ENCODE assay signal across 19 cellular contexts in genomic region chr3:119347036-119347435, GRCh38. TPM values are rescaled to one million over a fixed set of nuclear protein-coding genes. Genes with fewer than 3 reads are reported as not detected.
DNase-seq lines count a peak whose midpoint lies in the region; ATAC-seq and TF ChIP-seq lines count a peak whose summit lies in the region.
"Had no signal": no experiment of that assay in that cellular context is flagged by ENCODE, and none has a peak within 500 bp of the region (broad histone marks: within the 10 kb centered on the region; RNA-seq: fewer than 3 reads in every experiment).

No MANE protein-coding gene starts in this region.

- H3K4me3 ChIP-seq in SJCRH30 (no peak overlapping the region), mucosa of descending colon (no peak overlapping the region), sigmoid colon (no peak overlapping the region), uterus (no peak overlapping the region)

- no peak for DNase-seq in SJCRH30
- DNase-seq in left colon = no peak
- no peak for DNase-seq in mucosa of descending colon
- DNase-seq in stimulated activated naive B cell treated with anti-CD40 and anti-IgM and Interleukin-4, amounts not matched to agents 10 μg/mL and 1 μg/mL and 100 μg/mL, for 72 hours = no peak
- DNase-seq in foreskin keratinocyte = no peak
- no peak for DNase-seq in sigmoid colon
- no peak for DNase-seq in uterus
- DNase-seq: Calu3, DMS79 treated with DMSO at 0.1 percent for 48 hours, GF-D8, HCEC 1CT, NCI-H1092, NCI-H1436, NCI-H187, NCI-H2171 treated with DMSO at 0.1 percent for 48 hours, NCI-H524 treated with DMSO at 0.1 percent for 48 hours, Right ventricle myocardium superior, RPMI8226 had no signal

- ATAC-seq in left colon (peak; percentile 62), mucosa of descending colon (peak; percentile 52), foreskin keratinocyte (no peak), HG03095 (IDR thresholded peaks at IDR 0.05; ENCODE audit: unreplicated experiment) (no peak)
- no peak for ATAC-seq in stimulated activated naive B cell treated with anti-CD40 and anti-IgM and Interleukin-4, amounts not matched to agents 10 μg/mL and 1 μg/mL and 100 μg/mL, for 72 hours (replicated peaks)

- H3K36me3 Mint-ChIP-seq in stimulated activated naive B cell treated with anti-CD40 and anti-IgM and Interleukin-4, amounts not matched to agents 10 μg/mL and 1 μg/mL and 100 μg/mL, for 72 hours = peaks cover 6 to 12% of the 10 kb centered on the region in 2 donors

- H3K27me3 ChIP-seq in SJCRH30 (no peaks in the 10 kb centered on the region), foreskin keratinocyte (no peaks in the 10 kb centered on the region), sigmoid colon (no peaks in the 10 kb centered on the region), uterus (no peaks in the 10 kb centered on the region)

- no peak for TF ChIP-seq CTCF in mucosa of descending colon (IDR thresholded peaks at IDR 0.05)
- no peak for TF ChIP-seq CTCF in foreskin keratinocyte (conservative IDR thresholded peaks at IDR 0.05)
- no peak for TF ChIP-seq CTCF in sigmoid colon (IDR thresholded peaks at IDR 0.05)
- TF ChIP-seq CTCF in uterus (IDR thresholded peaks at IDR 0.05) = no peak

- no peak overlapping the region for H3K4me3 Mint-ChIP-seq in stimulated activated naive B cell treated with anti-CD40 and anti-IgM and Interleukin-4, amounts not matched to agents 10 μg/mL and 1 μg/mL and 100 μg/mL, for 72 hours

- H3K27ac Mint-ChIP-seq in stimulated activated naive B cell treated with anti-CD40 and anti-IgM and Interleukin-4, amounts not matched to agents 10 μg/mL and 1 μg/mL and 100 μg/mL, for 72 hours = peak overlapping the region; percentile 25

- no peak for TF ChIP-seq EP300 in sigmoid colon (IDR thresholded peaks at IDR 0.05)

- H3K9me3 ChIP-seq in SJCRH30 (replicated peaks) = no peaks in the 10 kb centered on the region
- H3K9me3 ChIP-seq in mucosa of descending colon = no peaks in the 10 kb centered on the region
- H3K9me3 ChIP-seq in sigmoid colon = no peaks in the 10 kb centered on the region
- no peaks in the 10 kb centered on the region for H3K9me3 ChIP-seq in uterus

- peak overlapping the region; percentile 54 for H3K27ac ChIP-seq in SJCRH30
- H3K27ac ChIP-seq in foreskin keratinocyte = no peak overlapping the region
- H3K27ac ChIP-seq in sigmoid colon = no peak overlapping the region
- peak overlapping the region in 1 of 2 donors; percentile 8 for H3K27ac ChIP-seq in uterus

- WGBS in sigmoid colon, 2 donors = 73 to 82% methylated on average over 3 of the region's 3 CpGs

- TF ChIP-seq POLR2A in sigmoid colon (IDR thresholded peaks at IDR 0.05) (no peak), uterus (IDR thresholded peaks at IDR 0.05) (no peak)

- intact Hi-C loops in left colon (cut with DNase I, micrococcal nuclease) = no loop called here
- intact Hi-C loops in mucosa of descending colon (cut with DNase I, micrococcal nuclease) = no loop called here
- intact Hi-C loops in sigmoid colon (cut with DNase I) = no loop called here
- intact Hi-C loops in uterus (cut with DNase I; ENCODE audit: low total_unique reads) = no loop called here

- no peaks in the 10 kb centered on the region for H3K36me3 ChIP-seq in SJCRH30
- no peaks in the 10 kb centered on the region for H3K36me3 ChIP-seq in mucosa of descending colon (ENCODE audit: low read depth)
- no peaks in the 10 kb centered on the region for H3K36me3 ChIP-seq in sigmoid colon
- no peaks in the 10 kb centered on the region for H3K36me3 ChIP-seq in uterus

- no peaks in the 10 kb centered on the region for H3K9me3 Mint-ChIP-seq in stimulated activated naive B cell treated with anti-CD40 and anti-IgM and Interleukin-4, amounts not matched to agents 10 μg/mL and 1 μg/mL and 100 μg/mL, for 72 hours

- H3K4me1 ChIP-seq in SJCRH30 (peaks cover 48% of the 10 kb centered on the region), mucosa of descending colon (ENCODE audit: low read depth) (peaks cover 16% of the 10 kb centered on the region), foreskin keratinocyte (no peaks in the 10 kb centered on the region), sigmoid colon (peaks cover 0 to under 1% (median 0%) of the 10 kb centered on the region in 4 donors), uterus (no peaks in the 10 kb centered on the region)

- peaks cover 26 to 41% of the 10 kb centered on the region in 2 donors for H3K4me1 Mint-ChIP-seq in stimulated activated naive B cell treated with anti-CD40 and anti-IgM and Interleukin-4, amounts not matched to agents 10 μg/mL and 1 μg/mL and 100 μg/mL, for 72 hours

- H3K27me3 Mint-ChIP-seq in stimulated activated naive B cell treated with anti-CD40 and anti-IgM and Interleukin-4, amounts not matched to agents 10 μg/mL and 1 μg/mL and 100 μg/mL, for 72 hours = peaks cover 0 to 10% of the 10 kb centered on the region in 2 donors

RNA-seq across cellular contexts. Expression of gene ARHGAP31, which starts 52.9 kb away (rescaled TPM):
- total RNA-seq in SJCRH30 (2014; rRNA removed; shearing (Covaris generic)) = 7.9 and 9.9 TPM in 2 replicates
- 10 to 100 TPM; 10.7 to 12.1 TPM for total RNA-seq in left colon
- 10 to 100 TPM in 2 of 3 donors, 1 to 10 TPM in 1; 7.7 to 25.8 (median 11.8) TPM for total RNA-seq in mucosa of descending colon
- 4.1 and 6.9 TPM in 2 replicates for total RNA-seq in foreskin keratinocyte
- polyA plus RNA-seq in foreskin keratinocyte = 0.90 and 1.1 TPM in 2 replicates
- total RNA-seq in sigmoid colon = 10 to 100 TPM; 11.0 to 18.0 (median 12.0) TPM
- polyA plus RNA-seq in sigmoid colon = 1 to 10 TPM; 3.5 to 5.4 (median 5.2) TPM
- total RNA-seq in uterus = 10 to 100 TPM; 17.6 to 53.2 (median 29.4) TPM

Comparison
In these comparisons a context has a peak if more than half of its experiments do, and no peak if none do; other contexts are left out.
1. ATAC-seq: peak in left colon (single experiment) and mucosa of descending colon (single experiment); none in stimulated activated naive B cell treated with anti-CD40 and anti-IgM and Interleukin-4, amounts not matched to agents 10 μg/mL and 1 μg/mL and 100 μg/mL, for 72 hours (0 of 2), foreskin keratinocyte (single experiment) and HG03095 (single experiment).